In genomic region chr16:68404736-68405345, GRCh38 we compare ENCODE assay signal across 18 cellular contexts. TPM values are rescaled to one million over a fixed set of nuclear protein-coding genes. Genes with fewer than 3 reads are reported as not detected.
A peak's percentile ranks its signal among the peaks of the same experiment; 100 is the strongest.
DNase-seq lines count a peak whose midpoint lies in the region; ATAC-seq and TF ChIP-seq lines count a peak whose summit lies in the region.
"Had no signal": no experiment of that assay in that cellular context is flagged by ENCODE, and none has a peak within 500 bp of the region (broad histone marks: within the 10 kb centered on the region; RNA-seq: fewer than 3 reads in every experiment).

No MANE protein-coding gene starts in this region.

- H3K27me3 ChIP-seq in prostate gland (replicated peaks; ENCODE audit: insufficient read depth) (no peaks in the 10 kb centered on the region), testis (no peaks in the 10 kb centered on the region)

- H3K27ac ChIP-seq in prostate gland (no peak overlapping the region), testis (no peak overlapping the region)
- H3K27ac ChIP-seq: BLaER1 treated with 17β-estradiol and CSF1 and Interleukin-3, amounts not matched to agents 10 nM and 100 nM; GM23248; HL-60 had no signal

- ATAC-seq in left lobe of liver (peak; percentile 76), HG02885 (IDR thresholded peaks at IDR 0.05; ENCODE audit: poor library complexity, unreplicated experiment) (no peak)
- no peak for ATAC-seq in effector memory CD8-positive, alpha-beta T cell (replicated peaks)
- ATAC-seq: CD8-positive, alpha-beta T cell had no signal

- TF ChIP-seq POLR2A in prostate gland (IDR thresholded peaks at IDR 0.05) (no peak), testis (IDR thresholded peaks at IDR 0.05) (no peak)

- no peak overlapping the region for H3K4me3 Mint-ChIP-seq in chondrocyte (ENCODE audit: unreplicated experiment)
- no peak overlapping the region for H3K4me3 Mint-ChIP-seq in effector memory CD8-positive, alpha-beta T cell
- H3K4me3 Mint-ChIP-seq: B cell; CD8-positive, alpha-beta T cell; IgD-negative memory B cell had no signal

- WGBS in prostate gland = 36% methylated on average over 8 of the region's 8 CpGs
- WGBS in testis, 2 donors = 37 to 43% methylated on average over 5 to 8 of the region's 8 CpGs

- no peaks in the 10 kb centered on the region for H3K9me3 Mint-ChIP-seq in chondrocyte (ENCODE audit: low read depth)
- H3K9me3 Mint-ChIP-seq in effector memory CD8-positive, alpha-beta T cell = no peaks in the 10 kb centered on the region
- H3K9me3 Mint-ChIP-seq: CD8-positive, alpha-beta T cell; IgD-negative memory B cell had no signal

- H3K36me3 Mint-ChIP-seq in chondrocyte (ENCODE audit: low read depth) = no peaks in the 10 kb centered on the region
- peaks cover 2% of the 10 kb centered on the region for H3K36me3 Mint-ChIP-seq in effector memory CD8-positive, alpha-beta T cell (ENCODE audit: insufficient read depth)
- H3K36me3 Mint-ChIP-seq: CD8-positive, alpha-beta T cell; IgD-negative memory B cell had no signal

- H3K4me1 ChIP-seq in prostate gland (replicated peaks) (no peaks in the 10 kb centered on the region), testis (peaks cover 16% of the 10 kb centered on the region)

- no peaks in the 10 kb centered on the region for H3K36me3 ChIP-seq in prostate gland
- H3K36me3 ChIP-seq in testis (ENCODE audit: low read depth, missing control alignments) = no peaks in the 10 kb centered on the region
- H3K36me3 ChIP-seq: BLaER1 treated with 17β-estradiol and CSF1 and Interleukin-3, amounts not matched to agents 10 nM and 100 nM had no signal

- H3K4me1 Mint-ChIP-seq in chondrocyte (ENCODE audit: low read depth) = peaks cover 25% of the 10 kb centered on the region
- H3K4me1 Mint-ChIP-seq in effector memory CD8-positive, alpha-beta T cell (ENCODE audit: low read depth in 2 of 2) = peaks cover 0 to 12% of the 10 kb centered on the region in 2 donors
- H3K4me1 Mint-ChIP-seq: IgD-negative memory B cell had no signal

- no peak overlapping the region for H3K27ac Mint-ChIP-seq in chondrocyte (ENCODE audit: unreplicated experiment)
- no peak overlapping the region for H3K27ac Mint-ChIP-seq in effector memory CD8-positive, alpha-beta T cell
- H3K27ac Mint-ChIP-seq: B cell; CD8-positive, alpha-beta T cell; IgD-negative memory B cell had no signal

- TF ChIP-seq CTCF in chondrocyte (IDR thresholded peaks at IDR 0.05) (no peak), prostate gland (IDR thresholded peaks at IDR 0.05) (no peak), testis (IDR thresholded peaks at IDR 0.05) (no peak)

- no peaks in the 10 kb centered on the region for H3K27me3 Mint-ChIP-seq in chondrocyte (ENCODE audit: low read depth)
- H3K27me3 Mint-ChIP-seq in effector memory CD8-positive, alpha-beta T cell = peaks cover 8 to 10% of the 10 kb centered on the region in 2 donors

- intact Hi-C loops in prostate gland (cut with DNase I) = no loop called here
- intact Hi-C loops in testis (cut with DNase I; ENCODE audit: low total_unique reads) = no loop called here

- H3K9me3 ChIP-seq in prostate gland (no peaks in the 10 kb centered on the region), testis (no peaks in the 10 kb centered on the region)
- H3K9me3 ChIP-seq: BLaER1 treated with 17β-estradiol and CSF1 and Interleukin-3, amounts not matched to agents 10 nM and 100 nM had no signal

- DNase-seq in chondrocyte (ENCODE audit: low spot score) = peak; percentile 26
- DNase-seq in left lobe of liver (ENCODE audit: low spot score) = peak; percentile 71
- peak; percentile 48 for DNase-seq in prostate gland (ENCODE audit: low spot score)
- DNase-seq in testis = peak; percentile 60
- no peak for DNase-seq in COLO829 (ENCODE audit: low spot score)
- DNase-seq in effector memory CD8-positive, alpha-beta T cell = no peak
- DNase-seq: CD8-positive, alpha-beta T cell; DMS153; DMS79; GDM1; GM23248; HCEC 1CT had no signal

- H3K4me3 ChIP-seq in prostate gland (no peak overlapping the region), testis (no peak overlapping the region)
- H3K4me3 ChIP-seq: BLaER1 treated with 17β-estradiol and CSF1 and Interleukin-3, amounts not matched to agents 10 nM and 100 nM; GM23248 had no signal

RNA-seq across cellular contexts. Expression of gene SMPD3, which starts 43.5 kb away (rescaled TPM):
- total RNA-seq in chondrocyte (0.07 TPM in 1 of 3 replicates, not detected in the others), left lobe of liver (32.7 TPM), prostate gland (10 to 100 TPM in 1 of 2 donors, 1 to 10 TPM in 1; 4.7 to 27.8 TPM), testis (10 to 100 TPM; 20.6 to 23.4 TPM)
- 13.3 TPM for polyA plus RNA-seq in testis (ENCODE audit: insufficient read depth, low read depth, low replicate concordance)
- total RNA-seq: H4 had no signal

Comparison
In these comparisons a context has a peak if more than half of its experiments do, and no peak if none do; other contexts are left out.
1. DNase-seq: peak in chondrocyte (single experiment), left lobe of liver (single experiment), prostate gland (single experiment) and testis (single experiment); none in COLO829 (single experiment) and effector memory CD8-positive, alpha-beta T cell (0 of 3).